ENCODE assay signal across 8 cellular contexts in the genomic region with DNA sequence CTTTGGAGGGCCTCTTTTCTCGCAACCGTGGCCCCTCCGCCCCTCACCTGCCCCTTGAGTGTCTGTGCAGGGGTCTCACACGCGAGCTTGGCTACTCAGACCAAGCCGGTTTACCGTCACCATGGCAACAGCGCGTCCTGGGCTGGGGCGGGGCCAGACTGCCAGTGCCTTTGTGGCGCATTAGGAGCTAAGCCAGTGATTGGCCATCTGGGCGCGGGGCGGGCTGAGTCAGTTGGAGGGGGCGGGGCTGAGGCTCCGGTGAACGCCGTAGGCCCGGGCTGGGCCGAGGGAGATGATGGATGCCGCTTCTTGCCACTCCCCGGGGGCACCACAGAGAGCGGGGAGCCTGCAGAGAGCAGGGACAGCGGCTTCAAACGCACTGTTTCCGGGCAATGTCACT. TPM values are rescaled to one million over a fixed set of nuclear protein-coding genes. Genes with fewer than 3 reads are reported as not detected.
DNase-seq lines count a peak whose midpoint lies in the region; ATAC-seq and TF ChIP-seq lines count a peak whose summit lies in the region.

No MANE protein-coding gene starts in this region.

- H3K9me3 ChIP-seq in duodenal mucosa (ENCODE audit: control insufficient read depth in 1 of 2, low read length in 2 of 2) (no peaks in the 10 kb centered on the region), WERI-Rb-1 (ENCODE audit: severe bottlenecking) (no peaks in the 10 kb centered on the region)

- peaks cover 0 to 5% (median 4%) of the 10 kb centered on the region in 3 donors for H3K4me1 Mint-ChIP-seq in IgD-negative memory B cell

- no peak for TF ChIP-seq CTCF in WERI-Rb-1 (IDR thresholded peaks at IDR 0.05; ENCODE audit: low read depth, low read length)

- peaks cover 2% of the 10 kb centered on the region for H3K36me3 Mint-ChIP-seq in IgD-negative memory B cell

- H3K36me3 ChIP-seq in duodenal mucosa (ENCODE audit: control insufficient read depth in 1 of 2, insufficient read depth in 2 of 2, low read length in 2 of 2), result no peaks in the 10 kb centered on the region
- no peaks in the 10 kb centered on the region for H3K36me3 ChIP-seq in WERI-Rb-1

- peak; percentile 43 to 66 for DNase-seq in activated CD8-positive, alpha-beta memory T cell treated with anti-CD3 and anti-CD28 coated beads for 4 hours (ENCODE audit: low read depth in 2 of 2)
- DNase-seq in stimulated activated CD4-positive, alpha-beta T cell treated with anti-CD3 and anti-CD28 coated beads, Interleukin-15, amount 100 ng/mL, for 24 hours, result peak; percentile 92
- no peak for DNase-seq in WERI-Rb-1

- H3K27ac Mint-ChIP-seq in IgD-negative memory B cell, result peak overlapping the region in 2 of 3 donors; percentile 39 to 81

- H3K4me1 ChIP-seq in duodenal mucosa (ENCODE audit: control insufficient read depth in 1 of 2, insufficient read depth in 2 of 2, low read length in 2 of 2), result peaks cover 11 to 18% of the 10 kb centered on the region in 2 donors

- H3K4me3 ChIP-seq in duodenal mucosa (ENCODE audit: low read depth in 1 of 2, low read length in 2 of 2), result peak overlapping the region; percentile 60 to 68
- H3K4me3 ChIP-seq in WERI-Rb-1 (ENCODE audit: low read depth, low read length), result no peak overlapping the region

- peak overlapping the region; percentile 58 to 60 for H3K9ac ChIP-seq in duodenal mucosa (ENCODE audit: low read depth in 1 of 2, low read length in 2 of 2)

- peak overlapping the region; percentile 51 for H3K27ac ChIP-seq in duodenal mucosa (ENCODE audit: low read depth, low read length)
- H3K27ac ChIP-seq in layer of hippocampus (ENCODE audit: low read depth, low read length), result peak overlapping the region; percentile 60
- no peak overlapping the region for H3K27ac ChIP-seq in WERI-Rb-1

- H3K27me3 ChIP-seq in duodenal mucosa (ENCODE audit: control insufficient read depth in 1 of 2, insufficient read depth in 2 of 2, low read length in 2 of 2) (no peaks in the 10 kb centered on the region), layer of hippocampus (ENCODE audit: control insufficient read depth, insufficient read depth, low read length) (no peaks in the 10 kb centered on the region), WERI-Rb-1 (ENCODE audit: insufficient read depth, low read depth, severe bottlenecking) (no peaks in the 10 kb centered on the region)

- ATAC-seq in GM18519 (IDR thresholded peaks at IDR 0.05; ENCODE audit: low FRiP score, unreplicated experiment) (peak; percentile 63), HG02938 (IDR thresholded peaks at IDR 0.05; ENCODE audit: unreplicated experiment) (no peak)

- peaks cover 22% of the 10 kb centered on the region for H3K27me3 Mint-ChIP-seq in IgD-negative memory B cell

- no peaks in the 10 kb centered on the region for H3K9me3 Mint-ChIP-seq in IgD-negative memory B cell

- no peak overlapping the region for H3K4me3 Mint-ChIP-seq in IgD-negative memory B cell

RNA-seq across cellular contexts. Expression of a gene that starts 48.7 kb away (rescaled TPM):
- not detected for polyA plus RNA-seq in IgD-negative memory B cell

RNA-seq across cellular contexts. Expression of a gene that starts 55.9 kb away (rescaled TPM):
- polyA plus RNA-seq in IgD-negative memory B cell, result 0.86 TPM
